Comparison of ENCODE assay signal across 8 cellular contexts in genomic region chr10:7410306-7410799, GRCh38. TPM values are rescaled to one million over a fixed set of nuclear protein-coding genes. Genes with fewer than 3 reads are reported as not detected.
DNase-seq lines count a peak whose midpoint lies in the region; ATAC-seq and TF ChIP-seq lines count a peak whose summit lies in the region.

No MANE protein-coding gene starts in this region.

- no TSS peak for BruUV-seq in Calu3 (replicated peaks; lab: Mats Ljungman, UMichigan)

- H3K4me3 ChIP-seq in NB4 (ENCODE audit: low read depth, low read length) (peak overlapping the region; percentile 84), right cardiac atrium (ENCODE audit: low read length) (peak overlapping the region; percentile 95), skeletal muscle cell (ENCODE audit: low read depth, low read length) (peak overlapping the region; percentile 71), WERI-Rb-1 (ENCODE audit: low read depth, low read length) (no peak overlapping the region)

- H3K27me3 ChIP-seq in right cardiac atrium (ENCODE audit: control insufficient read depth, insufficient read depth) (no peaks in the 10 kb centered on the region), foreskin keratinocyte (peaks cover 69% of the 10 kb centered on the region), WERI-Rb-1 (ENCODE audit: insufficient read depth, low read depth, severe bottlenecking) (peaks cover 31% of the 10 kb centered on the region)

- peaks cover 22% of the 10 kb centered on the region for H3K36me3 Mint-ChIP-seq in Calu3 (ENCODE audit: insufficient read depth, unreplicated experiment)
- H3K36me3 Mint-ChIP-seq in activated naive CD4-positive, alpha-beta T cell treated with anti-CD3 and anti-CD28 coated beads, Interleukin-2, amount 50 U/mL, for 72 hours: peaks cover 6 to 23% of the 10 kb centered on the region in 2 donors

- TF ChIP-seq CTCF in Calu3 (IDR thresholded peaks at IDR 0.05; ENCODE audit: unreplicated experiment) (no peak), NB4 (IDR thresholded peaks at IDR 0.05; ENCODE audit: low read depth, low read length) (no peak), foreskin keratinocyte (conservative IDR thresholded peaks at IDR 0.05) (no peak), WERI-Rb-1 (IDR thresholded peaks at IDR 0.05; ENCODE audit: low read depth, low read length) (no peak)

- peaks cover 52% of the 10 kb centered on the region for H3K27me3 Mint-ChIP-seq in Calu3 (ENCODE audit: unreplicated experiment)

- H3K9me3 ChIP-seq in right cardiac atrium (ENCODE audit: control insufficient read depth, low read length) (no peaks in the 10 kb centered on the region), WERI-Rb-1 (ENCODE audit: severe bottlenecking) (no peaks in the 10 kb centered on the region)

- H3K27ac ChIP-seq in right cardiac atrium (ENCODE audit: low read length) (peak overlapping the region; percentile 62), foreskin keratinocyte (no peak overlapping the region), WERI-Rb-1 (no peak overlapping the region)

- peaks cover 17% of the 10 kb centered on the region for H3K4me1 Mint-ChIP-seq in Calu3 (ENCODE audit: low read depth, unreplicated experiment)

- ATAC-seq in activated naive CD4-positive, alpha-beta T cell treated with anti-CD3 and anti-CD28 coated beads, Interleukin-2, amount 50 U/mL, for 72 hours: peak in 1 of 2 donors; percentile 5
- ATAC-seq in right cardiac atrium: peak in 1 of 2 donors; percentile 3
- no peak for ATAC-seq in foreskin keratinocyte
- ATAC-seq in HG03196 (IDR thresholded peaks at IDR 0.05; ENCODE audit: unreplicated experiment): no peak

- no peak for TF ChIP-seq POLR2A in NB4 (IDR thresholded peaks at IDR 0.05; ENCODE audit: extremely low read depth, insufficient read length)

- under 1% methylated on average over 35 of the region's 35 CpGs for WGBS in right cardiac atrium

- H3K27ac Mint-ChIP-seq in Calu3 (ENCODE audit: unreplicated experiment): no peak overlapping the region
- H3K27ac Mint-ChIP-seq in activated naive CD4-positive, alpha-beta T cell treated with anti-CD3 and anti-CD28 coated beads, Interleukin-2, amount 50 U/mL, for 72 hours: peak overlapping the region; percentile 96 to 98

- intact Hi-C loops in Calu3 (cut with micrococcal nuclease; ENCODE audit: unreplicated experiment) (no loop called here), right cardiac atrium (cut with DNase I) (loop anchor here (5.0 to 10.0 kb wide), 6 partner anchors 153 to 746 kb away; no protein-coding TSS in a partner anchor)

- H3K4me3 Mint-ChIP-seq in Calu3 (ENCODE audit: low read depth, unreplicated experiment): peak overlapping the region; percentile 75

- CTCF ChIA-PET in Calu3 (lab: Charles Lee): interaction anchor here (0.6 to 1.9 kb wide), 13 partner anchors 34 to 879 kb away, joined by 3 to 10 read pairs (median 4); no protein-coding TSS in a partner anchor

- H3K4me1 ChIP-seq in right cardiac atrium (ENCODE audit: control insufficient read depth, insufficient read depth, low read length): peaks cover 5% of the 10 kb centered on the region
- no peaks in the 10 kb centered on the region for H3K4me1 ChIP-seq in foreskin keratinocyte

- no peaks in the 10 kb centered on the region for H3K9me3 Mint-ChIP-seq in Calu3 (ENCODE audit: low read depth, unreplicated experiment)
- no peaks in the 10 kb centered on the region for H3K9me3 Mint-ChIP-seq in activated naive CD4-positive, alpha-beta T cell treated with anti-CD3 and anti-CD28 coated beads, Interleukin-2, amount 50 U/mL, for 72 hours

- no peaks in the 10 kb centered on the region for H3K36me3 ChIP-seq in WERI-Rb-1

- DNase-seq in Calu3 (peak; percentile 11), NB4 (ENCODE audit: low read depth) (peak; percentile 47), right cardiac atrium (peak; percentile 24 to 64 (median 63)), skeletal muscle cell (ENCODE audit: low read depth) (no peak), foreskin keratinocyte (no peak), WERI-Rb-1 (no peak)
- peak in 1 of 2 donors; percentile 47 for DNase-seq in activated naive CD4-positive, alpha-beta T cell treated with anti-CD3 and anti-CD28 coated beads, Interleukin-2, amount 50 U/mL, for 72 hours (ENCODE audit: low spot score in 2 of 2)

RNA-seq across cellular contexts. Expression of gene SFMBT2, which starts 0.5 kb away (rescaled TPM):
- total RNA-seq in Calu3 (2022): 0.64 and 1.7 TPM in 2 replicates
- 10 to 100 TPM; 25.6 to 32.1 TPM for total RNA-seq in activated naive CD4-positive, alpha-beta T cell treated with anti-CD3 and anti-CD28 coated beads, Interleukin-2, amount 50 U/mL, for 72 hours
- 10 to 100 TPM; 11.3 to 12.9 (median 12.1) TPM for total RNA-seq in right cardiac atrium
- polyA plus RNA-seq in right cardiac atrium: 3.3 TPM
- total RNA-seq in foreskin keratinocyte: 1.2 and 1.4 TPM in 2 replicates
- polyA plus RNA-seq in foreskin keratinocyte: 0.20 and 0.27 TPM in 2 replicates

Comparison
In these comparisons a context has a peak if more than half of its experiments do, and no peak if none do; other contexts are left out.
1. DNase-seq: peak in Calu3 (single experiment), NB4 (single experiment) and right cardiac atrium (3 of 3); none in skeletal muscle cell (single experiment), foreskin keratinocyte (0 of 2) and WERI-Rb-1 (single experiment).